16 cellular contexts compared by ENCODE assay signal in the genomic region with DNA sequence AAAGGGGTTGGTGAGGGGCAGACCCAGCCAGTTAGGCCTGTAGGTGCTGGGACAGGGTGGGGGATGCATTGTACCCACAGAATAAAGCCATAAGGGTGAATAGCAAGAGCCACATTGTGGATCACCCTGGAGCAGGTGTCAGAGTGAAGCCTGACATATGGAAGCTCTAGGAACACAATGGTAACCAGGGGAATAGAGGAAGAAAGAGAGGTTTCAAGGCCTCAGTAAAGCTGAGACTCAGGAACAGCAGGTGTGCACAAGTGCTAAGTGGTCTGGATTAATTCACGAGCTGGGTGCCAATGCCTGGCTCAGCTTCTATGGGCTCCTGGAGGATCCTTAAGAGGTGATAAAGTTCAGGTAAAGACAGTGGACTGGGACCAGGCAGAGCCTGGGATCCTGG.
DNase-seq lines count a peak whose midpoint lies in the region; ATAC-seq and TF ChIP-seq lines count a peak whose summit lies in the region.
"Had no signal": no experiment of that assay in that cellular context is flagged by ENCODE, and none has a peak within 500 bp of the region (broad histone marks: within the 10 kb centered on the region; RNA-seq: fewer than 3 reads in every experiment).

No MANE protein-coding gene starts in this region.

- H3K4me3 Mint-ChIP-seq in WTC11 (no peak overlapping the region), HFFc6 (no peak overlapping the region)
- H3K4me3 Mint-ChIP-seq: T-helper 17 cell had no signal

- TF ChIP-seq CTCF in coronary artery (IDR thresholded peaks at IDR 0.05) (no peak), WTC11 (IDR thresholded peaks at IDR 0.05) (no peak), HFFc6 (IDR thresholded peaks at IDR 0.05) (no peak)

- CTCF ChIA-PET in WTC11 (lab: Charles Lee), result no interaction called here

- DNase-seq in COLO668 (lab: John Stamatoyannopoulos, UW; ENCODE audit: unreplicated experiment), result peak; percentile 3
- DNase-seq in DMS 273 treated with DMSO at 0.1 percent for 48 hours (lab: John Stamatoyannopoulos, UW), result peak; percentile 34
- DNase-seq in NCI-H524 (lab: John Stamatoyannopoulos, UW), result peak; percentile 84 to 93
- DNase-seq in coronary artery (ENCODE audit: low spot score), result peak; percentile 40
- no peak for DNase-seq in WTC11 (ENCODE audit: low spot score)
- no peak for DNase-seq in HFFc6
- DNase-seq: ACHN; AML-193; KG1; NCI-H187; NCI-H2227 treated with DMSO at 0.1 percent for 48 hours; NCI-H526; NK-92 treated with Interleukin-12 subunit alpha and Interleukin-12 subunit beta, amount 100 ng/mL, for 24 hours; T-helper 17 cell had no signal

- peaks cover 40% of the 10 kb centered on the region for H3K4me1 Mint-ChIP-seq in WTC11
- H3K4me1 Mint-ChIP-seq in HFFc6 (ENCODE audit: low read depth), result no peaks in the 10 kb centered on the region

- H3K36me3 Mint-ChIP-seq in WTC11 (no peaks in the 10 kb centered on the region), HFFc6 (ENCODE audit: low read depth) (0 out of 2 replicates have a peak, but pooled peaks cover 4% of the 10 kb centered on the region)

- ATAC-seq in WTC11 (no peak), GM21737 (IDR thresholded peaks at IDR 0.05; ENCODE audit: unreplicated experiment) (no peak)
- ATAC-seq: HepG2, T-helper 17 cell had no signal

- H3K27me3 Mint-ChIP-seq in WTC11 (ENCODE audit: low read depth) (no peaks in the 10 kb centered on the region), HFFc6 (ENCODE audit: insufficient read depth) (no peaks in the 10 kb centered on the region; the same call in 1 of the 2 replicates)

- peaks cover 3% of the 10 kb centered on the region; the same call in 1 of the 2 replicates for H3K9me3 Mint-ChIP-seq in WTC11
- H3K9me3 Mint-ChIP-seq in HFFc6, result peaks cover 58% of the 10 kb centered on the region

- H3K27ac ChIP-seq in coronary artery, result no peak overlapping the region

- H3K4me3 ChIP-seq in coronary artery, result no peak overlapping the region

- H3K27ac Mint-ChIP-seq in WTC11 (no peak overlapping the region), HFFc6 (no peak overlapping the region)
- H3K27ac Mint-ChIP-seq: T-helper 17 cell had no signal

- POLR2A ChIA-PET in WTC11 (lab: Charles Lee), result no interaction called here

TF ChIP-seq in WTC11, 78 proteins besides CTCF, POLR2A, EP300 and RAD21:
- TF ChIP-seq, protein P1, sequence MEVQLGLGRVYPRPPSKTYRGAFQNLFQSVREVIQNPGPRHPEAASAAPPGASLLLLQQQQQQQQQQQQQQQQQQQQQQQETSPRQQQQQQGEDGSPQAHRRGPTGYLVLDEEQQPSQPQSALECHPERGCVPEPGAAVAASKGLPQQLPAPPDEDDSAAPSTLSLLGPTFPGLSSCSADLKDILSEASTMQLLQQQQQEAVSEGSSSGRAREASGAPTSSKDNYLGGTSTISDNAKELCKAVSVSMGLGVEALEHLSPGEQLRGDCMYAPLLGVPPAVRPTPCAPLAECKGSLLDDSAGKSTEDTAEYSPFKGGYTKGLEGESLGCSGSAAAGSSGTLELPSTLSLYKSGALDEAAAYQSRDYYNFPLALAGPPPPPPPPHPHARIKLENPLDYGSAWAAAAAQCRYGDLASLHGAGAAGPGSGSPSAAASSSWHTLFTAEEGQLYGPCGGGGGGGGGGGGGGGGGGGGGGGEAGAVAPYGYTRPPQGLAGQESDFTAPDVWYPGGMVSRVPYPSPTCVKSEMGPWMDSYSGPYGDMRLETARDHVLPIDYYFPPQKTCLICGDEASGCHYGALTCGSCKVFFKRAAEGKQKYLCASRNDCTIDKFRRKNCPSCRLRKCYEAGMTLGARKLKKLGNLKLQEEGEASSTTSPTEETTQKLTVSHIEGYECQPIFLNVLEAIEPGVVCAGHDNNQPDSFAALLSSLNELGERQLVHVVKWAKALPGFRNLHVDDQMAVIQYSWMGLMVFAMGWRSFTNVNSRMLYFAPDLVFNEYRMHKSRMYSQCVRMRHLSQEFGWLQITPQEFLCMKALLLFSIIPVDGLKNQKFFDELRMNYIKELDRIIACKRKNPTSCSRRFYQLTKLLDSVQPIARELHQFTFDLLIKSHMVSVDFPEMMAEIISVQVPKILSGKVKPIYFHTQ (CRISPR knock-in tag; IDR thresholded peaks at IDR 0.05), result no peak
- TF ChIP-seq NFATC4 (CRISPR knock-in tag; IDR thresholded peaks at IDR 0.05) (no peak), ZNF232 (CRISPR knock-in tag; IDR thresholded peaks at IDR 0.05) (no peak), ZNF263 (CRISPR knock-in tag; IDR thresholded peaks at IDR 0.05; ENCODE audit: low read depth) (no peak), CREM (CRISPR knock-in tag; IDR thresholded peaks at IDR 0.05) (no peak), SMAD4 (CRISPR knock-in tag; IDR thresholded peaks at IDR 0.05) (no peak), SP1 (CRISPR knock-in tag; conservative IDR thresholded peaks at IDR 0.05) (no peak)
- TF ChIP-seq, protein P2, sequence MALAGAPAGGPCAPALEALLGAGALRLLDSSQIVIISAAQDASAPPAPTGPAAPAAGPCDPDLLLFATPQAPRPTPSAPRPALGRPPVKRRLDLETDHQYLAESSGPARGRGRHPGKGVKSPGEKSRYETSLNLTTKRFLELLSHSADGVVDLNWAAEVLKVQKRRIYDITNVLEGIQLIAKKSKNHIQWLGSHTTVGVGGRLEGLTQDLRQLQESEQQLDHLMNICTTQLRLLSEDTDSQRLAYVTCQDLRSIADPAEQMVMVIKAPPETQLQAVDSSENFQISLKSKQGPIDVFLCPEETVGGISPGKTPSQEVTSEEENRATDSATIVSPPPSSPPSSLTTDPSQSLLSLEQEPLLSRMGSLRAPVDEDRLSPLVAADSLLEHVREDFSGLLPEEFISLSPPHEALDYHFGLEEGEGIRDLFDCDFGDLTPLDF (CRISPR knock-in tag; IDR thresholded peaks at IDR 0.05), result no peak
- TF ChIP-seq, protein P3, sequence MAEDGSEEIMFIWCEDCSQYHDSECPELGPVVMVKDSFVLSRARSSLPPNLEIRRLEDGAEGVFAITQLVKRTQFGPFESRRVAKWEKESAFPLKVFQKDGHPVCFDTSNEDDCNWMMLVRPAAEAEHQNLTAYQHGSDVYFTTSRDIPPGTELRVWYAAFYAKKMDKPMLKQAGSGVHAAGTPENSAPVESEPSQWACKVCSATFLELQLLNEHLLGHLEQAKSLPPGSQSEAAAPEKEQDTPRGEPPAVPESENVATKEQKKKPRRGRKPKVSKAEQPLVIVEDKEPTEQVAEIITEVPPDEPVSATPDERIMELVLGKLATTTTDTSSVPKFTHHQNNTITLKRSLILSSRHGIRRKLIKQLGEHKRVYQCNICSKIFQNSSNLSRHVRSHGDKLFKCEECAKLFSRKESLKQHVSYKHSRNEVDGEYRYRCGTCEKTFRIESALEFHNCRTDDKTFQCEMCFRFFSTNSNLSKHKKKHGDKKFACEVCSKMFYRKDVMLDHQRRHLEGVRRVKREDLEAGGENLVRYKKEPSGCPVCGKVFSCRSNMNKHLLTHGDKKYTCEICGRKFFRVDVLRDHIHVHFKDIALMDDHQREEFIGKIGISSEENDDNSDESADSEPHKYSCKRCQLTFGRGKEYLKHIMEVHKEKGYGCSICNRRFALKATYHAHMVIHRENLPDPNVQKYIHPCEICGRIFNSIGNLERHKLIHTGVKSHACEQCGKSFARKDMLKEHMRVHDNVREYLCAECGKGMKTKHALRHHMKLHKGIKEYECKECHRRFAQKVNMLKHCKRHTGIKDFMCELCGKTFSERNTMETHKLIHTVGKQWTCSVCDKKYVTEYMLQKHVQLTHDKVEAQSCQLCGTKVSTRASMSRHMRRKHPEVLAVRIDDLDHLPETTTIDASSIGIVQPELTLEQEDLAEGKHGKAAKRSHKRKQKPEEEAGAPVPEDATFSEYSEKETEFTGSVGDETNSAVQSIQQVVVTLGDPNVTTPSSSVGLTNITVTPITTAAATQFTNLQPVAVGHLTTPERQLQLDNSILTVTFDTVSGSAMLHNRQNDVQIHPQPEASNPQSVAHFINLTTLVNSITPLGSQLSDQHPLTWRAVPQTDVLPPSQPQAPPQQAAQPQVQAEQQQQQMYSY (CRISPR knock-in tag; IDR thresholded peaks at IDR 0.05), result no peak
- TF ChIP-seq, protein P4, sequence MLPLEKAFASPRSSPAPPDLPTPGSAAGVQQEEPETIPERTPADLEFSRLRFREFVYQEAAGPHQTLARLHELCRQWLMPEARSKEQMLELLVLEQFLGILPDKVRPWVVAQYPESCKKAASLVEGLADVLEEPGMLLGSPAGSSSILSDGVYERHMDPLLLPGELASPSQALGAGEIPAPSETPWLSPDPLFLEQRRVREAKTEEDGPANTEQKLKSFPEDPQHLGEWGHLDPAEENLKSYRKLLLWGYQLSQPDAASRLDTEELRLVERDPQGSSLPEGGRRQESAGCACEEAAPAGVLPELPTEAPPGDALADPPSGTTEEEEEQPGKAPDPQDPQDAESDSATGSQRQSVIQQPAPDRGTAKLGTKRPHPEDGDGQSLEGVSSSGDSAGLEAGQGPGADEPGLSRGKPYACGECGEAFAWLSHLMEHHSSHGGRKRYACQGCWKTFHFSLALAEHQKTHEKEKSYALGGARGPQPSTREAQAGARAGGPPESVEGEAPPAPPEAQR (CRISPR knock-in tag; IDR thresholded peaks at IDR 0.05), result no peak

Comparison
In these comparisons a context has a peak if more than half of its experiments do, and no peak if none do; other contexts are left out.
1. DNase-seq: peak in COLO668 (single experiment), DMS 273 treated with DMSO at 0.1 percent for 48 hours (single experiment), NCI-H524 (2 of 2) and coronary artery (single experiment); none in WTC11 (single experiment) and HFFc6 (single experiment).